ENCODE assay signal across 26 cellular contexts in genomic region chr6:72267470-72267869, GRCh38.
"Had no signal": no experiment of that assay in that cellular context is flagged by ENCODE, and none has a peak within 500 bp of the region (broad histone marks: within the 10 kb centered on the region; RNA-seq: fewer than 3 reads in every experiment).

No MANE protein-coding gene starts in this region.

- H3K27ac ChIP-seq: left lung, lower lobe of right lung, ovary, right atrium auricular region, right lobe of liver, skin epidermis, stomach, testis, thyroid gland, upper lobe of right lung had no signal

- H3K4me3 Mint-ChIP-seq: immature natural killer cell; mesothelial cell of epicardium; naive thymus-derived CD4-positive, alpha-beta T cell; natural killer cell treated with Interleukin-12 subunit alpha and Interleukin-12 subunit beta and Interleukin-15 and Interleukin-18, amount 100 ng/mL, for 72 hours; stimulated activated naive B cell treated with anti-CD40 and anti-IgM and Interleukin-4, amounts not matched to agents 10 μg/mL and 1 μg/mL and 100 μg/mL, for 72 hours had no signal

- H3K4me1 Mint-ChIP-seq: immature natural killer cell; mesothelial cell of epicardium; naive thymus-derived CD4-positive, alpha-beta T cell; stimulated activated naive B cell treated with anti-CD40 and anti-IgM and Interleukin-4, amounts not matched to agents 10 μg/mL and 1 μg/mL and 100 μg/mL, for 72 hours had no signal

- H3K4me1 ChIP-seq: left lung, lower lobe of right lung, right atrium auricular region, right lobe of liver, stomach, testis, thyroid gland, upper lobe of right lung had no signal

- DNase-seq: hypothalamus; immature natural killer cell; kidney; left colon; left lung; lower lobe of right lung; mesendoderm; naive thymus-derived CD4-positive, alpha-beta T cell; ovary; right lobe of liver; stimulated activated CD4-positive, alpha-beta T cell treated with anti-CD3 and anti-CD28 coated beads, Interleukin-12 subunit alpha, Interleukin-12 subunit beta, amount 100 ng/mL, for 4 hours; stimulated activated CD4-positive, alpha-beta T cell treated with anti-CD3 and anti-CD28 coated beads, Interleukin-15, amount 100 ng/mL, for 24 hours; stimulated activated CD4-positive, alpha-beta T cell treated with anti-CD3 and anti-CD28 coated beads, Interleukin-2, amount 100 ng/mL, for 24 hours; stimulated activated CD4-positive, alpha-beta T cell treated with anti-CD3 and anti-CD28 coated beads, Interleukin-4, amount 100 ng/mL, for 1 hour; stimulated activated naive B cell treated with anti-CD40 and anti-IgM and Interleukin-4, amounts not matched to agents 10 μg/mL and 1 μg/mL and 100 μg/mL, for 72 hours; stimulated activated naive CD8-positive, alpha-beta T cell treated with anti-CD3 and anti-CD28 coated beads, Interleukin-15, Interleukin-2, amounts not matched to agents 100 U/mL and 50 U/mL, for 24 hours; stomach; testis; thyroid gland; trophoblast cell; upper lobe of right lung had no signal

- H3K9me3 ChIP-seq: left lung, lower lobe of right lung, ovary, right atrium auricular region, right lobe of liver, stomach, testis, thyroid gland, upper lobe of right lung had no signal

- H3K36me3 Mint-ChIP-seq: immature natural killer cell; mesothelial cell of epicardium; naive thymus-derived CD4-positive, alpha-beta T cell; natural killer cell treated with Interleukin-12 subunit alpha and Interleukin-12 subunit beta and Interleukin-15 and Interleukin-18, amount 100 ng/mL, for 72 hours; stimulated activated naive B cell treated with anti-CD40 and anti-IgM and Interleukin-4, amounts not matched to agents 10 μg/mL and 1 μg/mL and 100 μg/mL, for 72 hours had no signal

- H3K27me3 Mint-ChIP-seq: naive thymus-derived CD4-positive, alpha-beta T cell; natural killer cell treated with Interleukin-12 subunit alpha and Interleukin-12 subunit beta and Interleukin-15 and Interleukin-18, amount 100 ng/mL, for 72 hours had no signal

- H3K27ac Mint-ChIP-seq: immature natural killer cell; mesothelial cell of epicardium; naive thymus-derived CD4-positive, alpha-beta T cell; natural killer cell treated with Interleukin-12 subunit alpha and Interleukin-12 subunit beta and Interleukin-15 and Interleukin-18, amount 100 ng/mL, for 72 hours; progenitor cell of endocrine pancreas; stimulated activated naive B cell treated with anti-CD40 and anti-IgM and Interleukin-4, amounts not matched to agents 10 μg/mL and 1 μg/mL and 100 μg/mL, for 72 hours had no signal

- H3K9me3 Mint-ChIP-seq: mesothelial cell of epicardium; natural killer cell treated with Interleukin-12 subunit alpha and Interleukin-12 subunit beta and Interleukin-15 and Interleukin-18, amount 100 ng/mL, for 72 hours; stimulated activated naive B cell treated with anti-CD40 and anti-IgM and Interleukin-4, amounts not matched to agents 10 μg/mL and 1 μg/mL and 100 μg/mL, for 72 hours had no signal

- H3K4me3 ChIP-seq: left lung, lower lobe of right lung, ovary, right atrium auricular region, right lobe of liver, skin epidermis, stomach, testis, thyroid gland, upper lobe of right lung had no signal

- H3K36me3 ChIP-seq: left lung, lower lobe of right lung, ovary, right atrium auricular region, right lobe of liver, stomach, thyroid gland, upper lobe of right lung had no signal

- H3K27me3 ChIP-seq: left lung, ovary, right atrium auricular region, right lobe of liver, stomach, testis, thyroid gland, upper lobe of right lung had no signal

- ATAC-seq: left colon; left lung; lower lobe of right lung; naive thymus-derived CD4-positive, alpha-beta T cell; natural killer cell treated with Interleukin-12 subunit alpha and Interleukin-12 subunit beta and Interleukin-15 and Interleukin-18, amount 100 ng/mL, for 72 hours; right lobe of liver; stimulated activated naive B cell treated with anti-CD40 and anti-IgM and Interleukin-4, amounts not matched to agents 10 μg/mL and 1 μg/mL and 100 μg/mL, for 72 hours; stimulated activated naive CD8-positive, alpha-beta T cell treated with anti-CD3 and anti-CD28 coated beads, Interleukin-15, Interleukin-2, amounts not matched to agents 100 U/mL and 50 U/mL, for 24 hours; upper lobe of right lung had no signal
